In the genomic region with DNA sequence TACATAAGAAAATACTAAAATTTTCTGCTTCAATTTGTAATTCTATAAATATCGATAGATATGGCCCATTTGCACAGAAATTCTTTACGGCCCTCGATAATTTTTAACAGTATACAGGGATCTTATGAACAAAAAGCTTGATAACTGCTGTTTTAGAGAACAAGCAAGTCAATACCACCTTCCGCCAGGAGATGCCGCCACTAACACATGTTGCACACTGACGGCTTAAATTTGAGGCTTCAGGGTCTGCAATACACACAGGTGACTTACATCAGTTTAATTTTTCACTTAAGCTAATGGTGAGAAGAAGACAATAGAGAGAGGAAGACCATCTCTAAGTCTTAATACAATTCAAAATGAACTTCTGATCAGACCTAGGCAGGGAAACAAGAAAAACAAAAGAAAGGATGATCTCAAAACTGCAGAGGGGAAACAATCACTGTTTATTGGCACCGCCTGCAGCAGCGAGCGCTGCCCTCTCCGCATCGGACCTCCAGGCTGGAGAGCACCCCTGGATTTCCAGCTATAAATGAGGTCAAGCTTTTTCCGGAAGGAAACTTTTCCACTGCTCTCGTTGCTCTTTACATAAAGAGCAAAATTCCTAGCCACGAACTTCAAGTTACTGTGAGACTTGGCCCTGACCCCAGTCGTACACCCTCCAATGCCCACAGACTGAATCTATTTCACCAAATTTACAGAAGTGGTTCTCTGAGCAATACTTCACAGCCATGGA, we compare ENCODE assay signal across 1 cellular context.
TF ChIP-seq lines count a peak whose summit lies in the region.

No MANE protein-coding gene starts in this region.

TF ChIP-seq in H1, 55 proteins besides CTCF, POLR2A, EP300 and RAD21 (continued from another document):
- no peak for TF ChIP-seq ZNF274 (IDR thresholded peaks at IDR 0.05; ENCODE audit: borderline replicate concordance, extremely low read depth, low read length)
- no peak for TF ChIP-seq HDAC6 (IDR thresholded peaks at IDR 0.05; ENCODE audit: low read depth, low read length)
- no peak for TF ChIP-seq RXRA (IDR thresholded peaks at IDR 0.05; ENCODE audit: insufficient read depth, low read depth, low read length)
- TF ChIP-seq RNF2 (IDR thresholded peaks at IDR 0.05; ENCODE audit: borderline replicate concordance, low read depth, low read length, missing control alignments, poor library complexity, severe bottlenecking): no peak
